In genomic region chr9:18668944-18669343, GRCh38 we compare ENCODE assay signal across 19 cellular contexts.
DNase-seq lines count a peak whose midpoint lies in the region; TF ChIP-seq lines count a peak whose summit lies in the region.
"Had no signal": no experiment of that assay in that cellular context is flagged by ENCODE, and none has a peak within 500 bp of the region (broad histone marks: within the 10 kb centered on the region; RNA-seq: fewer than 3 reads in every experiment).

No MANE protein-coding gene starts in this region.

- no peaks in the 10 kb centered on the region for H3K36me3 ChIP-seq in iPS DF 6.9 (ENCODE audit: control insufficient read depth, insufficient read depth, low read length)
- no peaks in the 10 kb centered on the region for H3K36me3 ChIP-seq in stomach
- H3K36me3 ChIP-seq in ovary: no peaks in the 10 kb centered on the region
- no peaks in the 10 kb centered on the region for H3K36me3 ChIP-seq in neural progenitor cell

- H3K4me1 ChIP-seq in iPS DF 6.9 (ENCODE audit: control insufficient read depth, insufficient read depth, low read length) (no peaks in the 10 kb centered on the region), stomach (peaks cover 0 to 12% (median 1%) of the 10 kb centered on the region in 4 donors), ovary (ENCODE audit: insufficient read depth) (no peaks in the 10 kb centered on the region), neural progenitor cell (no peaks in the 10 kb centered on the region)

- TF ChIP-seq EP300 in stomach (IDR thresholded peaks at IDR 0.05) (no peak), ovary (IDR thresholded peaks at IDR 0.05) (no peak)

- H2AFZ ChIP-seq in neural progenitor cell (replicated peaks): no peak overlapping the region

- H3F3A ChIP-seq in neural progenitor cell (ENCODE audit: low read depth): no peaks in the 10 kb centered on the region

- no peaks in the 10 kb centered on the region for H4K20me1 ChIP-seq in neural progenitor cell (ENCODE audit: low read depth)

- no peaks in the 10 kb centered on the region for H3K27me3 ChIP-seq in iPS DF 6.9 (ENCODE audit: control insufficient read depth, insufficient read depth, low read length)
- no peaks in the 10 kb centered on the region for H3K27me3 ChIP-seq in stomach
- H3K27me3 ChIP-seq in ovary: no peaks in the 10 kb centered on the region
- no peaks in the 10 kb centered on the region for H3K27me3 ChIP-seq in neural progenitor cell

- TF ChIP-seq POLR2A in stomach (IDR thresholded peaks at IDR 0.05): no peak
- TF ChIP-seq POLR2A in ovary (IDR thresholded peaks at IDR 0.05): no peak

- H3K36me3 Mint-ChIP-seq in neural progenitor cell: no peaks in the 10 kb centered on the region
- H3K36me3 Mint-ChIP-seq: natural killer cell treated with Interleukin-12 subunit alpha and Interleukin-12 subunit beta and Interleukin-15 and Interleukin-18, amount 100 ng/mL, for 72 hours had no signal

- no peak overlapping the region for H3K4me3 Mint-ChIP-seq in neural progenitor cell
- H3K4me3 Mint-ChIP-seq: natural killer cell treated with Interleukin-12 subunit alpha and Interleukin-12 subunit beta and Interleukin-15 and Interleukin-18, amount 100 ng/mL, for 72 hours; T-helper 17 cell had no signal

- H3K4me1 Mint-ChIP-seq in neural progenitor cell: peaks cover 7% of the 10 kb centered on the region
- H3K4me1 Mint-ChIP-seq: T-helper 17 cell had no signal

- H3K9me3 Mint-ChIP-seq in neural progenitor cell: no peaks in the 10 kb centered on the region
- H3K9me3 Mint-ChIP-seq: natural killer cell treated with Interleukin-12 subunit alpha and Interleukin-12 subunit beta and Interleukin-15 and Interleukin-18, amount 100 ng/mL, for 72 hours had no signal

- H3K27ac ChIP-seq in iPS DF 6.9 (ENCODE audit: low read length) (no peak overlapping the region), stomach (peak overlapping the region in 2 of 5 donors; percentile 38 to 68), ovary (no peak overlapping the region), neural progenitor cell (no peak overlapping the region)

- H3K9me3 ChIP-seq in iPS DF 6.9 (ENCODE audit: control insufficient read depth, insufficient read depth, low read length) (no peaks in the 10 kb centered on the region), stomach (no peaks in the 10 kb centered on the region), ovary (no peaks in the 10 kb centered on the region), neural progenitor cell (ENCODE audit: low read depth) (no peaks in the 10 kb centered on the region)

- no peaks in the 10 kb centered on the region for H3K27me3 Mint-ChIP-seq in neural progenitor cell (ENCODE audit: insufficient read depth, low read depth)

- no peak overlapping the region for H3K9ac ChIP-seq in neural progenitor cell

- no CpG with 5 or more reads among the region's 2 CpGs for WGBS in iPS DF 6.9 (ENCODE audit: insufficient coverage, insufficient read length)
- WGBS in stomach, 5 donors: 16 to 32% (median 30%) methylated on average over 2 of the region's 2 CpGs
- 62 to 69% (median 66%) methylated on average over 2 of the region's 2 CpGs for WGBS in ovary, 3 donors

- DNase-seq in NCI-H2081 (lab: John Stamatoyannopoulos, UW) (peak; percentile 33 to 52), NCI-H2081 treated with DMSO at 0.1 percent for 48 hours (lab: John Stamatoyannopoulos, UW) (no peak), NCI-H748 treated with DMSO at 0.1 percent for 48 hours (lab: John Stamatoyannopoulos, UW) (peak; percentile 50), iPS DF 6.9 (ENCODE audit: low read depth, low spot score) (peak; percentile 16), stomach (peak; percentile 32), ovary (no peak), neural progenitor cell (ENCODE audit: low spot score) (no peak), NCI-H524 treated with DMSO at 0.1 percent for 48 hours (lab: John Stamatoyannopoulos, UW) (no peak)
- DNase-seq: 8988T; activated effector memory CD4-positive, alpha-beta T cell treated with Interleukin-2 at 50 U/mL for 16 hours; amygdala; DND-41; NCI-H1105 treated with DMSO at 0.1 percent for 48 hours; NK-92 treated with Interleukin-12 subunit alpha and Interleukin-12 subunit beta, amount 100 ng/mL, for 24 hours; SHP77; stimulated activated naive CD4-positive, alpha-beta T cell treated with Interleukin-2 at 50 U/mL for 16 hours; T-helper 17 cell; trophoblast cell had no signal

- H3K4me3 ChIP-seq in iPS DF 6.9 (ENCODE audit: low read length) (no peak overlapping the region), stomach (no peak overlapping the region), ovary (no peak overlapping the region), neural progenitor cell (no peak overlapping the region)

- intact Hi-C loops in stomach (cut with DNase I; ENCODE audit: low total_unique reads) (no loop called here), ovary (cut with DNase I) (no loop called here)

- H3K4me2 ChIP-seq in neural progenitor cell: no peak overlapping the region

- no peaks in the 10 kb centered on the region for H3K79me2 ChIP-seq in neural progenitor cell (ENCODE audit: low read depth)

- H3K27ac Mint-ChIP-seq in neural progenitor cell: no peak overlapping the region
- H3K27ac Mint-ChIP-seq: natural killer cell treated with Interleukin-12 subunit alpha and Interleukin-12 subunit beta and Interleukin-15 and Interleukin-18, amount 100 ng/mL, for 72 hours; T-helper 17 cell had no signal

- no peak for TF ChIP-seq CTCF in stomach (IDR thresholded peaks at IDR 0.05)
- TF ChIP-seq CTCF in ovary (IDR thresholded peaks at IDR 0.05): no peak
- no peak for TF ChIP-seq CTCF in neural progenitor cell (IDR thresholded peaks at IDR 0.05)

Comparison
In these comparisons a context has a peak if more than half of its experiments do, and no peak if none do; other contexts are left out.
1. DNase-seq: peak in NCI-H2081 (2 of 2), NCI-H748 treated with DMSO at 0.1 percent for 48 hours (single experiment), iPS DF 6.9 (single experiment) and stomach (single experiment); none in NCI-H2081 treated with DMSO at 0.1 percent for 48 hours (single experiment), ovary (0 of 5), neural progenitor cell (single experiment) and NCI-H524 treated with DMSO at 0.1 percent for 48 hours (single experiment).